ENCODE assay signal across 8 cellular contexts in genomic region chr6:30981942-30982772, GRCh38. TPM values are rescaled to one million over a fixed set of nuclear protein-coding genes. Genes with fewer than 3 reads are reported as not detected.
A peak's percentile ranks its signal among the peaks of the same experiment; 100 is the strongest.
DNase-seq lines count a peak whose midpoint lies in the region; ATAC-seq, FAIRE-seq and TF ChIP-seq lines count a peak whose summit lies in the region.

No MANE protein-coding gene starts in this region.

- peaks cover 8 to 9% of the 10 kb centered on the region in 2 experiments; a peak in 3 of 4 replicates for H3K4me1 ChIP-seq in HCT116 (ENCODE audit: control insufficient read depth in 1 of 2, insufficient read depth in 2 of 2, low read length in 2 of 2)
- peaks cover 17% of the 10 kb centered on the region for H3K4me1 ChIP-seq in adipocyte (ENCODE audit: control insufficient read depth, insufficient read depth, low read length)
- H3K4me1 ChIP-seq in hepatocyte (ENCODE audit: insufficient read depth): peaks cover 4% of the 10 kb centered on the region
- peaks cover 0 to 4% of the 10 kb centered on the region in 2 donors for H3K4me1 ChIP-seq in small intestine (ENCODE audit: control insufficient read depth in 2 of 2, insufficient read depth in 1 of 2, low read depth in 1 of 2, low read length in 1 of 2)

- peak; percentile 86 for ATAC-seq in HCT116
- ATAC-seq in GM19452 (IDR thresholded peaks at IDR 0.05; ENCODE audit: unreplicated experiment): no peak
- no peak for ATAC-seq in HG03045 (IDR thresholded peaks at IDR 0.05; ENCODE audit: unreplicated experiment)

- H3K27me3 ChIP-seq in HCT116 (ENCODE audit: insufficient read depth, low read length): no peaks in the 10 kb centered on the region
- H3K27me3 ChIP-seq in adipocyte (replicated peaks; ENCODE audit: control insufficient read depth, insufficient read depth, low read length): peaks cover 14% of the 10 kb centered on the region
- H3K27me3 ChIP-seq in hepatocyte: no peaks in the 10 kb centered on the region
- H3K27me3 ChIP-seq in small intestine (ENCODE audit: control insufficient read depth in 2 of 2, insufficient read depth in 2 of 2, low read length in 2 of 2): no peaks in the 10 kb centered on the region

- H3K36me3 ChIP-seq in HCT116 (ENCODE audit: control insufficient read depth in 1 of 2, insufficient read depth in 2 of 2, low read length in 2 of 2): no peaks in the 10 kb centered on the region
- no peaks in the 10 kb centered on the region for H3K36me3 ChIP-seq in adipocyte (ENCODE audit: control insufficient read depth, insufficient read depth, low read length, severe bottlenecking)
- H3K36me3 ChIP-seq in hepatocyte (replicated peaks; ENCODE audit: insufficient read depth, low read depth): no peaks in the 10 kb centered on the region
- H3K36me3 ChIP-seq in small intestine (ENCODE audit: control insufficient read depth in 2 of 2, insufficient read depth in 2 of 2, low read length in 2 of 2): no peaks in the 10 kb centered on the region

- peaks cover 11% of the 10 kb centered on the region for H3K4me1 Mint-ChIP-seq in activated T-cell treated with anti-CD3 and anti-CD28 coated beads, Interleukin-2, amount 50 U/mL, for 24 hours (ENCODE audit: low read depth)

- H3K9me3 Mint-ChIP-seq in activated T-cell treated with anti-CD3 and anti-CD28 coated beads, Interleukin-2, amount 50 U/mL, for 24 hours: no peaks in the 10 kb centered on the region

- no peak for TF ChIP-seq RAD21 in HCT116 (IDR thresholded peaks at IDR 0.05; ENCODE audit: low read depth)

- H3K9ac ChIP-seq in HCT116 (ENCODE audit: low read length) (no peak overlapping the region), adipocyte (ENCODE audit: low read length) (no peak overlapping the region)

- H3K27ac ChIP-seq in HCT116 (ENCODE audit: low read depth, low read length) (no peak overlapping the region), hepatocyte (no peak overlapping the region), small intestine (ENCODE audit: low read depth in 1 of 2, low read length in 1 of 2) (peak overlapping the region in 1 of 2 donors; percentile 28)

- no peak overlapping the region for H3K27ac Mint-ChIP-seq in activated T-cell treated with anti-CD3 and anti-CD28 coated beads, Interleukin-2, amount 50 U/mL, for 24 hours

- RAD21 ChIA-PET in HCT116 (lab: Charles Lee; ENCODE audit: low non-redundant PET in 1 of 2, low total read pairs in 2 of 2, uncharacterized antibody in 2 of 2, unreplicated experiment in 2 of 2): no interaction called here

- no peak for FAIRE-seq in small intestine (lab: Jason Lieb, UNC)
- FAIRE-seq in GM19239 (lab: Jason Lieb, UNC): no peak

- H3K79me2 ChIP-seq in HCT116 (ENCODE audit: insufficient read depth, low read length) (no peaks in the 10 kb centered on the region), hepatocyte (no peaks in the 10 kb centered on the region)

- H3K9me2 ChIP-seq in HCT116 (ENCODE audit: insufficient read depth): no peaks in the 10 kb centered on the region
- H3K9me2 ChIP-seq in hepatocyte (replicated peaks; ENCODE audit: insufficient read depth): no peaks in the 10 kb centered on the region

- peaks cover 39% of the 10 kb centered on the region for H3K27me3 Mint-ChIP-seq in activated T-cell treated with anti-CD3 and anti-CD28 coated beads, Interleukin-2, amount 50 U/mL, for 24 hours

- no TSS peak for BruUV-seq in HCT116 (replicated peaks; lab: Mats Ljungman, UMichigan)

- POLR2A ChIA-PET in HCT116 (lab: Charles Lee): no interaction called here

- TF ChIP-seq CTCF in HCT116 (IDR thresholded peaks at IDR 0.05 in 2 of 3, conservative IDR thresholded peaks at IDR 0.05 in 1 of 3; ENCODE audit: borderline replicate concordance in 1 of 3, insufficient read depth in 1 of 3, low read depth in 2 of 3, low read length in 2 of 3) (peak in 2 of 3 experiments; percentile 37 to 39; a peak in 4 of 6 replicates), hepatocyte (IDR thresholded peaks at IDR 0.05; ENCODE audit: poor library complexity) (no peak)

- H3K4me3 ChIP-seq in HCT116 (replicated peaks in 1 of 2; ENCODE audit: low read depth in 1 of 2, low read length in 2 of 2): no peak overlapping the region
- peak overlapping the region; percentile 66 for H3K4me3 ChIP-seq in adipocyte (ENCODE audit: low read length)
- no peak overlapping the region for H3K4me3 ChIP-seq in hepatocyte
- H3K4me3 ChIP-seq in small intestine (ENCODE audit: low read depth in 1 of 2, low read length in 2 of 2): no peak overlapping the region

- CTCF ChIA-PET in HCT116 (lab: Charles Lee): interaction anchor here (1.1 kb wide), 1 partner anchor 62 kb away, joined by 3 read pairs; no protein-coding TSS in a partner anchor

- H2AFZ ChIP-seq in HCT116 (ENCODE audit: low read depth, low read length, poor library complexity, severe bottlenecking) (peak overlapping the region; percentile 52), hepatocyte (peak overlapping the region; percentile 37)

- 22% methylated on average over 13 of the region's 13 CpGs for WGBS in hepatocyte (ENCODE audit: low lambda C conversion rate, missing lambda C conversion rate)
- 22 to 36% (median 24%) methylated on average over 13 of the region's 13 CpGs for WGBS in small intestine, 3 donors

- H3K9me3 ChIP-seq in HCT116 (ENCODE audit: control insufficient read depth in 1 of 2, insufficient read depth in 1 of 2, low read depth in 1 of 2, low read length in 2 of 2) (no peaks in the 10 kb centered on the region), adipocyte (ENCODE audit: control insufficient read depth, low read length) (no peaks in the 10 kb centered on the region), hepatocyte (ENCODE audit: low read depth) (no peaks in the 10 kb centered on the region), small intestine (ENCODE audit: control insufficient read depth, low read depth) (no peaks in the 10 kb centered on the region)

- no peak overlapping the region for H3K4me2 ChIP-seq in HCT116 (ENCODE audit: low read length)
- peak overlapping the region; percentile 71 for H3K4me2 ChIP-seq in hepatocyte

- DNase-seq in HCT116 (ENCODE audit: low read depth, low spot score): no peak
- peak; percentile 73 for DNase-seq in adipocyte (ENCODE audit: low read depth)
- DNase-seq in hepatocyte (ENCODE audit: low spot score): peak; percentile 53
- DNase-seq in small intestine: peak; percentile 29
- DNase-seq in GM19239 (ENCODE audit: insufficient read length, low spot score): no peak
- DNase-seq in activated T-cell treated with anti-CD3 and anti-CD28 coated beads, Interleukin-2, amount 50 U/mL, for 24 hours: no peak

- no peaks in the 10 kb centered on the region for H3K36me3 Mint-ChIP-seq in activated T-cell treated with anti-CD3 and anti-CD28 coated beads, Interleukin-2, amount 50 U/mL, for 24 hours (ENCODE audit: low read depth)

- H4K20me1 ChIP-seq in HCT116 (ENCODE audit: insufficient read depth): no peaks in the 10 kb centered on the region
- H4K20me1 ChIP-seq in hepatocyte (ENCODE audit: insufficient read depth, poor library complexity, severe bottlenecking): no peaks in the 10 kb centered on the region

- no peak overlapping the region for H3K4me3 Mint-ChIP-seq in activated T-cell treated with anti-CD3 and anti-CD28 coated beads, Interleukin-2, amount 50 U/mL, for 24 hours

- no peak for TF ChIP-seq POLR2A in HCT116 (IDR thresholded peaks at IDR 0.05; ENCODE audit: borderline replicate concordance, extremely low read depth, insufficient read depth, insufficient read length)

- intact Hi-C loops in HCT116 (cut with micrococcal nuclease): no loop called here

TF ChIP-seq in HCT116, 20 proteins besides CTCF, POLR2A, EP300 and RAD21 (continues in another document):
- TF ChIP-seq POLR2AphosphoS5 (IDR thresholded peaks at IDR 0.05; ENCODE audit: low read depth, low read length) (no peak), ZBTB33 (IDR thresholded peaks at IDR 0.05; ENCODE audit: extremely low read depth, insufficient replicate concordance, low read length) (no peak), YY1 (IDR thresholded peaks at IDR 0.05; ENCODE audit: extremely low read depth, insufficient replicate concordance, low read depth, low read length) (no peak), SRF (IDR thresholded peaks at IDR 0.05; ENCODE audit: low read depth) (no peak), ZFX (IDR thresholded peaks at IDR 0.05) (no peak), MAX (IDR thresholded peaks at IDR 0.05) (no peak), EGR1 (IDR thresholded peaks at IDR 0.05; ENCODE audit: low read depth) (no peak), EZH2phosphoT487 (IDR thresholded peaks at IDR 0.05; ENCODE audit: borderline replicate concordance) (no peak)

RNA-seq across cellular contexts. Expression of gene MUC21, which starts 1.4 kb away (rescaled TPM):
- total RNA-seq in HCT116 (2021; ENCODE audit: unreplicated experiment) (not detected), hepatocyte (not detected in 2 replicates)
- not detected in 2 replicates for polyA plus RNA-seq in HCT116 (2012)
- polyA plus RNA-seq in hepatocyte (not detected in 2 replicates), small intestine (under 1 TPM; 0.22 to 0.89 (median 0.81) TPM)

RNA-seq across cellular contexts. Expression of gene MUC22, which starts 28.1 kb away (rescaled TPM):
- total RNA-seq in HCT116 (2021; ENCODE audit: unreplicated experiment) (not detected), hepatocyte (0.03 TPM in 1 of 2 replicates, not detected in the other)
- polyA plus RNA-seq in HCT116 (2012): not detected in 2 replicates
- polyA plus RNA-seq in hepatocyte (not detected in 2 replicates), small intestine (not detected)

RNA-seq across cellular contexts. Expression of gene MUCL3, which starts 41.4 kb away (rescaled TPM):
- 0.15 TPM for total RNA-seq in HCT116 (2021; ENCODE audit: unreplicated experiment)
- 0.02 and 0.04 TPM in 2 replicates for polyA plus RNA-seq in HCT116 (2012)
- total RNA-seq in hepatocyte: 0.04 and 0.13 TPM in 2 replicates
- 0.11 and 0.34 TPM in 2 replicates for polyA plus RNA-seq in hepatocyte
- polyA plus RNA-seq in small intestine: 1 to 10 TPM in 2 of 3 donors, under 1 TPM in 1; 0.01 to 1.1 (median 1.1) TPM

RNA-seq across cellular contexts. Expression of gene SFTA2, which starts 50.2 kb away (rescaled TPM):
- total RNA-seq in HCT116 (2021; ENCODE audit: unreplicated experiment) (not detected), hepatocyte (1.1 TPM in 1 of 2 replicates, not detected in the other)
- polyA plus RNA-seq in HCT116 (2012): not detected in 2 replicates
- polyA plus RNA-seq in hepatocyte (8.8 and 9.5 TPM in 2 replicates), small intestine (1 to 10 TPM in 2 of 3 donors, not detected in 1; 1.6 to 3.2 TPM)

Comparison
In these comparisons a context has a peak if more than half of its experiments do, and no peak if none do; other contexts are left out.
1. DNase-seq: peak in adipocyte (single experiment), hepatocyte (single experiment) and small intestine (single experiment); none in HCT116 (single experiment), GM19239 (single experiment) and activated T-cell treated with anti-CD3 and anti-CD28 coated beads, Interleukin-2, amount 50 U/mL, for 24 hours (single experiment).